ENCODE assay signal across 1 cellular context in the genomic region with DNA sequence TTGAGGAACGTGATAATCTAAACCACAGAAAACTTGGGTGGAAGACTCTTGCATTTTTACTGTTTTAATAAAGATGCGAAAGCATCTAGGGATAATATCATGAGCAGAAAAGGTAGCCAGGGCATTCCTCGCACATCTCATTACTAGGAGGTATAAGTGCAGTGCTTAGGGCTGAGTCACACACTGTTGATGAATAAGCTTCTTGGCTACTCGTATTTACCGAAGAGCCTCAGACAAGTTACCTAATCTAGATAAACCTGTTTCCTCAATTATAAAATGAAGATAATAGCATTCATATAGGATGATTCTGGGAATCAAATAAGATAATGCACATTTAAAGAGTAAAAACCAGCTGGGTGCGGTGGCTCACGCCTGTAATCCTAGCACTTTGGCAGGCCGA.
TF ChIP-seq lines count a peak whose summit lies in the region.

No MANE protein-coding gene starts in this region.

TF ChIP-seq in WTC11, 78 proteins besides CTCF, POLR2A, EP300 and RAD21 (continued from another document):
- TF ChIP-seq, protein P1, sequence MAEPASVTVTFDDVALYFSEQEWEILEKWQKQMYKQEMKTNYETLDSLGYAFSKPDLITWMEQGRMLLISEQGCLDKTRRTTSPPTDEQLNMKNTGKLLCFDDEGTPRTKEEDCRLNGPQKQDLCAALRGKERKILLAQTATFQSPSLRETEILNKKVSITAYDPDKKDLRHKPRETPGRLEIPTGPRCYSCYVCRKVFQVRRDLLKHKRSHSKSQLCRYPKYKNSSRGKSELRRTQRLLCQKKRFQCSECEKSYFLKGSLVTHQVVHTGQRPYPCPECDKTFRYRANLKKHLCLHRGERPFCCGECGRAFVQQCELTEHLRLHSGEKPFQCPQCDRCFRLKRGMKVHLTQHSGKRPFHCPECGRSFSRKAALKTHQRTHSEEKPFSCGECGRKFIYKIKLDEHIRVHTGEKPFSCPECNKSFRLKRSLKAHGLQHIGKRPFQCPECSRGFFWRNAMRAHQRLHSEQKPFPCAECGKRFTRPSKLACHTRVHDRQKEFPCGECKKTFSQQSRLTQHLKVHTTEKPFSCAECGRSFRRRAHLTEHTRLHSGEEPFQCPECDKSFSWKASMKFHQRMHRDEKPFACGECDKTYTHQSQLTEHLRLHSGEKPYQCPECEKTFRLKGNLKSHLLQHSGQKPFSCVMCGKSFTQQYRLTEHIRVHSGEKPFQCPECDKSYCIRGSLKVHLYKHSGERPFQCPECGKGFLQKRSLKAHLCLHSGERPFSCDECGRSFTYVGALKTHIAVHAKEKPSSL (CRISPR knock-in tag; conservative IDR thresholded peaks at IDR 0.05), result no peak
- TF ChIP-seq SMAD3 (CRISPR knock-in tag; IDR thresholded peaks at IDR 0.05; ENCODE audit: borderline replicate concordance), result no peak
- TF ChIP-seq NFATC4 (CRISPR knock-in tag; IDR thresholded peaks at IDR 0.05), result no peak
- no peak for TF ChIP-seq TEAD1 (CRISPR knock-in tag; IDR thresholded peaks at IDR 0.05)
